In genomic region chr2:99641999-99642398, GRCh38 we compare ENCODE assay signal across 27 cellular contexts.
"Had no signal": no experiment of that assay in that cellular context is flagged by ENCODE, and none has a peak within 500 bp of the region (broad histone marks: within the 10 kb centered on the region; RNA-seq: fewer than 3 reads in every experiment).

No MANE protein-coding gene starts in this region.

- H3K27ac ChIP-seq: coronary artery, esophagus muscularis mucosa, foreskin keratinocyte, gastroesophageal sphincter, heart left ventricle, hepatocyte, right lobe of liver, stomach, thyroid gland had no signal

- H3K27me3 ChIP-seq: esophagus muscularis mucosa, gastroesophageal sphincter, heart left ventricle, hepatocyte, right lobe of liver, stomach, thyroid gland had no signal

- FAIRE-seq: endothelial cell of umbilical vein, kidney had no signal

- H2AFZ ChIP-seq: hepatocyte had no signal

- H3K4me3 Mint-ChIP-seq: mesothelial cell of epicardium; naive thymus-derived CD4-positive, alpha-beta T cell; nephron progenitor cell; stimulated activated effector memory CD8-positive, alpha-beta T cell treated with anti-CD3 and anti-CD28 coated beads, Interleukin-12 subunit alpha, Interleukin-12 subunit beta, amount 100 ng/mL, for 72 hours had no signal

- H3K36me3 Mint-ChIP-seq: mesothelial cell of epicardium; stimulated activated effector memory CD8-positive, alpha-beta T cell treated with anti-CD3 and anti-CD28 coated beads, Interleukin-12 subunit alpha, Interleukin-12 subunit beta, amount 100 ng/mL, for 72 hours had no signal

- H3K4me2 ChIP-seq: hepatocyte, smooth muscle cell had no signal

- H3K4me3 ChIP-seq: coronary artery, esophagus muscularis mucosa, gastroesophageal sphincter, heart left ventricle, hepatocyte, lung, mucosa of descending colon, right lobe of liver, smooth muscle cell, stomach, thyroid gland had no signal

- DNase-seq: dermis blood vessel endothelial cell; effector memory CD4-positive, alpha-beta T cell; foreskin keratinocyte; heart left ventricle; kidney; mesenchymal stem cell; mucosa of descending colon; naive thymus-derived CD4-positive, alpha-beta T cell; nephron progenitor cell; nucleus accumbens; right lobe of liver; stimulated activated CD4-positive, alpha-beta T cell treated with anti-CD3 and anti-CD28 coated beads, Interleukin-2, amount 100 ng/mL, for 24 hours; stimulated activated CD4-positive, alpha-beta T cell treated with anti-CD3 and anti-CD28 coated beads, Interleukin-4, amount 100 ng/mL, for 24 hours; stimulated activated naive CD4-positive, alpha-beta T cell treated with Interleukin-2 at 50 U/mL for 16 hours; stomach; thyroid gland; trophoblast cell had no signal

- H3K36me3 ChIP-seq: esophagus muscularis mucosa, gastroesophageal sphincter, heart left ventricle, right lobe of liver, stomach, thyroid gland had no signal

- H3K4me1 Mint-ChIP-seq: naive thymus-derived CD4-positive, alpha-beta T cell; stimulated activated effector memory CD8-positive, alpha-beta T cell treated with anti-CD3 and anti-CD28 coated beads, Interleukin-12 subunit alpha, Interleukin-12 subunit beta, amount 100 ng/mL, for 72 hours had no signal

- H3K79me2 ChIP-seq: hepatocyte had no signal

- H3K4me1 ChIP-seq: foreskin keratinocyte, thyroid gland had no signal

- ATAC-seq: foreskin keratinocyte; gastroesophageal sphincter; heart left ventricle; left lobe of liver; mucosa of descending colon; naive thymus-derived CD4-positive, alpha-beta T cell; right lobe of liver; stimulated activated effector memory CD8-positive, alpha-beta T cell treated with anti-CD3 and anti-CD28 coated beads, Interleukin-12 subunit alpha, Interleukin-12 subunit beta, amount 100 ng/mL, for 72 hours had no signal

- H3K9me3 Mint-ChIP-seq: stimulated activated effector memory CD8-positive, alpha-beta T cell treated with anti-CD3 and anti-CD28 coated beads, Interleukin-12 subunit alpha, Interleukin-12 subunit beta, amount 100 ng/mL, for 72 hours had no signal

- H3K27ac Mint-ChIP-seq: mesothelial cell of epicardium; naive thymus-derived CD4-positive, alpha-beta T cell; stimulated activated effector memory CD8-positive, alpha-beta T cell treated with anti-CD3 and anti-CD28 coated beads, Interleukin-12 subunit alpha, Interleukin-12 subunit beta, amount 100 ng/mL, for 72 hours had no signal

- H3K9me3 ChIP-seq: esophagus muscularis mucosa, gastroesophageal sphincter, heart left ventricle, mucosa of descending colon, right lobe of liver, stomach, thyroid gland had no signal
